8 cellular contexts compared by ENCODE assay signal in genomic region chr11:44658451-44658850, GRCh38.
DNase-seq lines count a peak whose midpoint lies in the region; ATAC-seq, FAIRE-seq and TF ChIP-seq lines count a peak whose summit lies in the region.
"Had no signal": no experiment of that assay in that cellular context is flagged by ENCODE, and none has a peak within 500 bp of the region (broad histone marks: within the 10 kb centered on the region; RNA-seq: fewer than 3 reads in every experiment).

No MANE protein-coding gene starts in this region.

- no peak overlapping the region for H3K9ac ChIP-seq in Loucy (ENCODE audit: low read depth, low read length, poor library complexity, severe bottlenecking)
- no peak overlapping the region for H3K9ac ChIP-seq in astrocyte (ENCODE audit: low read length)

- no peaks in the 10 kb centered on the region for H4K20me1 ChIP-seq in Loucy (ENCODE audit: insufficient read depth, low read length, poor library complexity, severe bottlenecking)
- H4K20me1 ChIP-seq in astrocyte (ENCODE audit: insufficient read depth, low read length), result no peaks in the 10 kb centered on the region

- H3F3A ChIP-seq in Loucy (ENCODE audit: low read depth), result no peaks in the 10 kb centered on the region

- H3K27ac ChIP-seq in astrocyte (ENCODE audit: low read depth, low read length), result no peak overlapping the region
- H3K27ac ChIP-seq: HL-60 had no signal

- H3K4me2 ChIP-seq in Loucy (ENCODE audit: low read depth, low read length, poor library complexity, severe bottlenecking) (no peak overlapping the region), astrocyte (ENCODE audit: low read length) (no peak overlapping the region)

- H3K79me2 ChIP-seq in Loucy (ENCODE audit: insufficient read depth, low read length), result no peaks in the 10 kb centered on the region
- no peaks in the 10 kb centered on the region for H3K79me2 ChIP-seq in astrocyte (ENCODE audit: insufficient read depth, low read length)

- H3K9me2 ChIP-seq in Loucy (replicated peaks; ENCODE audit: low read depth, low read length), result no peaks in the 10 kb centered on the region

- FAIRE-seq in astrocyte (lab: Jason Lieb, UNC), result no peak

- no peak overlapping the region for H3K4me3 ChIP-seq in GM12864 (ENCODE audit: low read depth, low read length)
- no peak overlapping the region for H3K4me3 ChIP-seq in Loucy (ENCODE audit: low read length, poor library complexity, severe bottlenecking)
- no peak overlapping the region for H3K4me3 ChIP-seq in astrocyte (ENCODE audit: insufficient read depth, low read depth, low read length)

- H3K36me3 Mint-ChIP-seq in astrocyte (ENCODE audit: low read depth, unreplicated experiment), result no peaks in the 10 kb centered on the region

- no peak for ATAC-seq in HG03439 (IDR thresholded peaks at IDR 0.05; ENCODE audit: unreplicated experiment)

- H3K9me3 ChIP-seq in Loucy (ENCODE audit: insufficient read depth, low read depth, low read length), result peaks cover 2% of the 10 kb centered on the region; the same call in 1 of the 2 replicates
- no peaks in the 10 kb centered on the region for H3K9me3 ChIP-seq in astrocyte (ENCODE audit: insufficient read depth, low read depth, low read length)

- H3K27me3 ChIP-seq in Loucy (ENCODE audit: insufficient read depth, low read length, poor library complexity, severe bottlenecking) (no peaks in the 10 kb centered on the region), astrocyte (ENCODE audit: insufficient read depth, low read length) (peaks cover 10% of the 10 kb centered on the region)

- H3K4me1 ChIP-seq in Loucy (ENCODE audit: insufficient read depth, low read length, poor library complexity, severe bottlenecking), result peaks cover 2% of the 10 kb centered on the region
- H3K4me1 ChIP-seq in astrocyte (ENCODE audit: insufficient read depth, low read length), result no peaks in the 10 kb centered on the region

- H3K27ac Mint-ChIP-seq in astrocyte (ENCODE audit: unreplicated experiment), result no peak overlapping the region

- peak; percentile 49 for TF ChIP-seq CTCF in GM12864 (IDR thresholded peaks at IDR 0.05; ENCODE audit: low read depth, low read length, missing control alignments)
- peak; percentile 60 for TF ChIP-seq CTCF in Loucy (conservative IDR thresholded peaks at IDR 0.05; ENCODE audit: low read length)
- peak; percentile 10 for TF ChIP-seq CTCF in astrocyte (IDR thresholded peaks at IDR 0.05; ENCODE audit: insufficient read depth, low read depth, low read length)

- H3K4me3 Mint-ChIP-seq in astrocyte (ENCODE audit: unreplicated experiment), result no peak overlapping the region

- no peak overlapping the region for H2AFZ ChIP-seq in Loucy (ENCODE audit: low read length)
- H2AFZ ChIP-seq in astrocyte (ENCODE audit: low read depth, low read length), result no peak overlapping the region

- DNase-seq in GM12864 (ENCODE audit: low read depth) (no peak), astrocyte (ENCODE audit: low read depth) (no peak), lung microvascular endothelial cell (ENCODE audit: low read depth in 2 of 2) (peak; percentile 58 to 74), DMS153 (lab: John Stamatoyannopoulos, UW) (no peak), LoVo (ENCODE audit: low spot score) (no peak)

- H3K9me3 Mint-ChIP-seq in astrocyte (ENCODE audit: unreplicated experiment), result peaks cover 11% of the 10 kb centered on the region

- H3K36me3 ChIP-seq in Loucy (ENCODE audit: insufficient read depth, low read length), result no peaks in the 10 kb centered on the region
- H3K36me3 ChIP-seq in astrocyte (ENCODE audit: insufficient read depth, low read length), result no peaks in the 10 kb centered on the region

- H3K4me1 Mint-ChIP-seq in astrocyte (ENCODE audit: low read depth, unreplicated experiment), result peaks cover 3% of the 10 kb centered on the region

- peaks cover 38% of the 10 kb centered on the region for H3K27me3 Mint-ChIP-seq in astrocyte (ENCODE audit: low read depth, unreplicated experiment)

Comparison
In these comparisons a context has a peak if more than half of its experiments do, and no peak if none do; other contexts are left out.
1. DNase-seq: peak in lung microvascular endothelial cell (2 of 2); none in GM12864 (single experiment), astrocyte (single experiment), DMS153 (single experiment) and LoVo (single experiment).
2. CTCF ChIP-seq: peak in every context shown above with its lines; median percentile 60 in Loucy; 49 in GM12864; 10 in astrocyte.